ENCODE assay signal across 8 cellular contexts in the genomic region with DNA sequence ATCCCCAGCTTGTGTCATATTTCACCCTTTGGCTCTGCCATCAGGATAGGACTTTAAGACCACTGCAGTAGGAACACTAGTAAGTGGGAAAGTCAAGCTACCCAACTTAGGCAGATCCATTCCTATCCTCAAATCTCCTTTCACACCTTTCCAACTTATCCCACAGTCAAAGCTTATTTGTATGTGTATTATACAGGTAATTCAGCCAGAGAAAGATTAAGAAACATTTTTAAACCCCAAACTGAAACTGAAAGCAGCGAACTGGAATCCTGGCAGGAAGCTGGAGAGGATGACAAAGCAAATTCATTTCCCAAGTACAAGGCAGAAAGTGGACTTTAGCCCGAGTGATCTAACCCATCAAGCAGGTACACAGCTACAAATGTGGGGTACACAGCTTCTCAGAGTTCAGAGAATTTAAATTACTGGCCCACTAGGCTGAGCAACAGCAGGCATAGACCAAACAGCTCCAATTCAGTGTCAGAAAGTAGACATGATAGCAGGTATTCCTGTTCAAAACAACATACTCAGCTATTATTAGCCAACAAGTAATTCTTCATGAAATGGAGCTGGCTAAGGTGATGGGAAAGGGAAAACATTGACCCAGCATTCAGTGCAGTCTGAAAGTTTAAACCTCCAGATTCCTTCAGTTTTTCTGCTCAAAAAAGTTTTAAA. TPM values are rescaled to one million over a fixed set of nuclear protein-coding genes. Genes with fewer than 3 reads are reported as not detected.
A peak's percentile ranks its signal among the peaks of the same experiment; 100 is the strongest.
DNase-seq lines count a peak whose midpoint lies in the region; ATAC-seq and TF ChIP-seq lines count a peak whose summit lies in the region.

No MANE protein-coding gene starts in this region.

- no peak for TF ChIP-seq POLR2A in sigmoid colon (IDR thresholded peaks at IDR 0.05)

- H3K4me1 ChIP-seq in right cardiac atrium (ENCODE audit: control insufficient read depth, insufficient read depth, low read length) (peaks cover 15% of the 10 kb centered on the region), sigmoid colon (peaks cover 0 to 50% (median 38%) of the 10 kb centered on the region in 4 donors)

- H3K36me3 ChIP-seq in sigmoid colon: peaks cover 0 to 15% (median 2%) of the 10 kb centered on the region in 4 donors

- peak; percentile 15 for DNase-seq in stimulated activated CD4-positive, alpha-beta T cell treated with anti-CD3 and anti-CD28 coated beads, Interleukin-4, amount 100 ng/mL, for 24 hours
- DNase-seq in stimulated activated CD4-positive, alpha-beta T cell treated with anti-CD3 and anti-CD28 coated beads, Interleukin-2, amount 100 ng/mL, for 48 hours: no peak
- peak; percentile 70 for DNase-seq in NCI-H226
- no peak for DNase-seq in right cardiac atrium
- DNase-seq in sigmoid colon: peak; percentile 70

- no peaks in the 10 kb centered on the region for H3K27me3 ChIP-seq in right cardiac atrium (ENCODE audit: control insufficient read depth, insufficient read depth)
- H3K27me3 ChIP-seq in sigmoid colon: no peaks in the 10 kb centered on the region

- 2% methylated on average over 2 of the region's 2 CpGs for WGBS in right cardiac atrium
- WGBS in sigmoid colon, 2 donors: 0 to 2% methylated on average over 2 of the region's 2 CpGs

- intact Hi-C loops in right cardiac atrium (cut with DNase I): no loop called here
- intact Hi-C loops in sigmoid colon (cut with DNase I): loop anchor here (5.0 kb wide), 1 partner anchor 100 kb away; a partner anchor contains a TSS

- no peak for TF ChIP-seq EP300 in sigmoid colon (IDR thresholded peaks at IDR 0.05)

- TF ChIP-seq CTCF in sigmoid colon (IDR thresholded peaks at IDR 0.05): no peak

- H3K4me3 ChIP-seq in right cardiac atrium (ENCODE audit: low read length): peak overlapping the region; percentile 73
- peak overlapping the region; percentile 23 to 45 (median 40) for H3K4me3 ChIP-seq in sigmoid colon

- ATAC-seq in right cardiac atrium (peak; percentile 78 to 84), HG03175 (IDR thresholded peaks at IDR 0.05; ENCODE audit: unreplicated experiment) (no peak), GM19455 (IDR thresholded peaks at IDR 0.05; ENCODE audit: unreplicated experiment) (no peak)

- H3K27ac ChIP-seq in angular gyrus (ENCODE audit: low read depth, low read length) (peak overlapping the region; percentile 86), right cardiac atrium (ENCODE audit: low read length) (peak overlapping the region; percentile 98), sigmoid colon (peak overlapping the region; percentile 86 to 94 (median 91))

- H3K9me3 ChIP-seq in right cardiac atrium (ENCODE audit: control insufficient read depth, low read length) (no peaks in the 10 kb centered on the region), sigmoid colon (no peaks in the 10 kb centered on the region)

RNA-seq across cellular contexts. Expression of a gene that starts 39.1 kb away (rescaled TPM):
- 100 to 1,000 TPM; 120 to 150 (median 134) TPM for total RNA-seq in right cardiac atrium
- polyA plus RNA-seq in right cardiac atrium: 116 TPM
- total RNA-seq in sigmoid colon: 10 to 100 TPM; 56.3 to 79.3 (median 78.4) TPM
- polyA plus RNA-seq in sigmoid colon: 10 to 100 TPM; 35.4 to 62.7 (median 51.6) TPM

Comparison
In these comparisons a context has a peak if more than half of its experiments do, and no peak if none do; other contexts are left out.
1. DNase-seq: peak in stimulated activated CD4-positive, alpha-beta T cell treated with anti-CD3 and anti-CD28 coated beads, Interleukin-4, amount 100 ng/mL, for 24 hours (single experiment), NCI-H226 (single experiment) and sigmoid colon (single experiment); none in stimulated activated CD4-positive, alpha-beta T cell treated with anti-CD3 and anti-CD28 coated beads, Interleukin-2, amount 100 ng/mL, for 48 hours (0 of 2) and right cardiac atrium (0 of 3).
2. ATAC-seq: peak in right cardiac atrium (2 of 2); none in HG03175 (single experiment) and GM19455 (single experiment).
3. Peak in every context shown above with its lines, with median percentiles within 50 percentile points of each other: H3K27ac ChIP-seq.